Comparison of ENCODE assay signal across 8 cellular contexts in genomic region chr20:50320910-50321796, GRCh38.
DNase-seq lines count a peak whose midpoint lies in the region; ATAC-seq lines count a peak whose summit lies in the region.

No MANE protein-coding gene starts in this region.

- H3K4me1 ChIP-seq in urinary bladder (ENCODE audit: insufficient read depth): no peaks in the 10 kb centered on the region

- no peak overlapping the region for H3K4me3 ChIP-seq in urinary bladder (ENCODE audit: low read depth, low read length)

- ATAC-seq in HG03442 (IDR thresholded peaks at IDR 0.05; ENCODE audit: unreplicated experiment) (no peak), GM21576 (IDR thresholded peaks at IDR 0.05; ENCODE audit: unreplicated experiment) (no peak), HG02571 (IDR thresholded peaks at IDR 0.05; ENCODE audit: unreplicated experiment) (no peak)

- 32% methylated on average over 21 of the region's 21 CpGs for WGBS in urinary bladder

- peak overlapping the region; percentile 63 for H3K27ac ChIP-seq in urinary bladder (ENCODE audit: low read depth)

- DNase-seq in ELF-1 (ENCODE audit: low read depth, low spot score) (peak; percentile 96), OCI-M1 (lab: John Stamatoyannopoulos, UW) (peak; percentile 71), dedifferentiated amniotic fluid mesenchymal stem cell (ENCODE audit: extremely low spot score) (peak; percentile 69), mesenteric fat pad (ENCODE audit: low spot score) (peak; percentile 93)

- H3K36me3 ChIP-seq in urinary bladder (ENCODE audit: insufficient read depth): no peaks in the 10 kb centered on the region
